Comparison of ENCODE assay signal across 1 cellular context in genomic region chr7:128922496-128923410, GRCh38.
TF ChIP-seq lines count a peak whose summit lies in the region.

No MANE protein-coding gene starts in this region.

TF ChIP-seq in HepG2, 621 proteins besides CTCF, POLR2A, EP300 and RAD21 (continued from another document):
- TF ChIP-seq ZNF280D (CRISPR knock-in tag; IDR thresholded peaks at IDR 0.05): no peak
- TF ChIP-seq TP53 (CRISPR knock-in tag; conservative IDR thresholded peaks at IDR 0.05): no peak
- TF ChIP-seq AFF4 (CRISPR knock-in tag; IDR thresholded peaks at IDR 0.05): no peak
- TF ChIP-seq ZIK1 (CRISPR knock-in tag; IDR thresholded peaks at IDR 0.05; ENCODE audit: borderline replicate concordance, low read depth): no peak
- TF ChIP-seq MXD4 (CRISPR knock-in tag; IDR thresholded peaks at IDR 0.05): no peak
- TF ChIP-seq TFAP4 (IDR thresholded peaks at IDR 0.05; ENCODE audit: borderline replicate concordance, low read depth): no peak
- TF ChIP-seq RFX1 (IDR thresholded peaks at IDR 0.05): no peak
- TF ChIP-seq ZFP36 (IDR thresholded peaks at IDR 0.05; ENCODE audit: borderline replicate concordance, low read depth, low read length, partially characterized antibody): no peak
- TF ChIP-seq FUBP1 (CRISPR knock-in tag; IDR thresholded peaks at IDR 0.05; ENCODE audit: borderline replicate concordance): no peak
- no peak for TF ChIP-seq ONECUT2 (CRISPR knock-in tag; IDR thresholded peaks at IDR 0.05)
- no peak for TF ChIP-seq NCOA1 (CRISPR knock-in tag; IDR thresholded peaks at IDR 0.05)
- TF ChIP-seq MAX (IDR thresholded peaks at IDR 0.05): no peak
- no peak for TF ChIP-seq MNT (IDR thresholded peaks at IDR 0.05)
- TF ChIP-seq RFX5 (IDR thresholded peaks at IDR 0.05; ENCODE audit: low read depth, low read length): no peak
- no peak for TF ChIP-seq FOXK1 (CRISPR knock-in tag; IDR thresholded peaks at IDR 0.05; ENCODE audit: borderline replicate concordance, low read depth)
- no peak for TF ChIP-seq NFYC (CRISPR knock-in tag; IDR thresholded peaks at IDR 0.05)
- no peak for TF ChIP-seq ZFAT (CRISPR knock-in tag; conservative IDR thresholded peaks at IDR 0.05)
